8 cellular contexts compared by ENCODE assay signal in the genomic region with DNA sequence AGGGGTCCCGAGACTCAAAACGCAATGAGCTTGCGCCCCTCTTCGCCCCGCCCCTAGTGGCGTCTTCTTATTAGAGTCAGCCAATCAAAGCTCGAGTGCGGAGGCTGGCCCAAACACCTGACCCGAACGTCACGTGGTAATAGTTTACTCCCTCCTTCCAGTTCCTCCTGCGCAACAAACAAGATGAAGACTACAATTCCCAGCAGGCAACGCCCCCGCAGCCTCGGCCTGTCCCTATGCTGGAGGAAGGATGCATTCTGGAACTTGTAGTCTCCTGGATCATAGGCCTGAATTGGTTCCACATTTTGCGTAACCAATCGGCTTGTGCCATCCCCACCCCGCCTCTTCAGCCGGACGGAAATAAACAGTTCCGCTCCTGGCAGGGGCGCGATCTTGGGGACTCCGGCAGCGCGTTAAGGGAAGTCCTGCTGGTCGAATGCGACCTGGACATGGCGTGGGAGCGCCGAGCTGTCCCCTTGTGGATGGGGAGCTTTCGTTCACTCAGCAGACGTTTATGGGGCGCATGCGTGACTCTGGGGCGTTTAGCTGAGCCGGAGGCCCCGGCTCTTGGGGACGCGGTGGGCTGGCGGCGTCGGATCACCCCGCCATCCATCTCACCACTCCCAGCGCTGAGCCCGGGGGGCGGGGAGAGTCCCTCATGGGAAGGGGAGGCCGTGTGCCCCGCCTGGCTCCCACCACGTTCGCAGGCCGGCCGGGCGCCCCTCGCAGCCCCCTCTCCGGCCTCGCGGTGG. TPM values are rescaled to one million over a fixed set of nuclear protein-coding genes. Genes with fewer than 3 reads are reported as not detected.
A peak's percentile ranks its signal among the peaks of the same experiment; 100 is the strongest.
DNase-seq lines count a peak whose midpoint lies in the region; ATAC-seq and TF ChIP-seq lines count a peak whose summit lies in the region.

TSS of gene WBP2 (minus strand) at position 26 of the 752 bp plus-strand sequence. CDS start 38 bp downstream, outside the sequence.

- H3K27ac Mint-ChIP-seq in CD4-positive, alpha-beta memory T cell: peak within 1 kb of the TSS in 5 of 7 donors; percentile 92 to 95 (median 94)

- peaks cover 20 to 50% (median 26%) of the 10 kb centered on the region in 4 donors for H3K4me1 Mint-ChIP-seq in CD4-positive, alpha-beta memory T cell

- peaks cover 4 to 14% of the 10 kb centered on the region in 2 donors for H3K36me3 Mint-ChIP-seq in CD4-positive, alpha-beta memory T cell

- peak within 1 kb of the TSS; percentile 60 to 67 for H3K4me3 ChIP-seq in CD4-positive, alpha-beta memory T cell (ENCODE audit: low read length in 2 of 2)
- peak within 1 kb of the TSS; percentile 74 to 100 (median 94) for H3K4me3 ChIP-seq in dorsolateral prefrontal cortex
- peak within 1 kb of the TSS; percentile 83 to 89 (median 87) for H3K4me3 ChIP-seq in liver (ENCODE audit: low read depth in 1 of 3, low read length in 3 of 3)

- H3K9ac ChIP-seq in liver (ENCODE audit: low read depth in 1 of 2, low read length in 2 of 2): peak within 1 kb of the TSS; percentile 93 to 100

- H3K4me3 Mint-ChIP-seq in CD4-positive, alpha-beta memory T cell: peak within 1 kb of the TSS in 6 of 8 donors; percentile 83 to 92 (median 88)

- ATAC-seq in GM19438 (IDR thresholded peaks at IDR 0.05; ENCODE audit: low read depth, unreplicated experiment) (peak; percentile 82), HG03575 (IDR thresholded peaks at IDR 0.05; ENCODE audit: extremely low read depth, insufficient number of reproducible peaks, low FRiP score, unreplicated experiment) (peak; percentile 81)

- peaks cover 11% of the 10 kb centered on the region for H3K36me3 ChIP-seq in CD4-positive, alpha-beta memory T cell (ENCODE audit: insufficient read depth, low read length)
- H3K36me3 ChIP-seq in liver (ENCODE audit: control insufficient read depth in 4 of 4, insufficient read depth in 3 of 4, low read depth in 1 of 4, low read length in 3 of 4): peaks cover 0 to 8% (median 3%) of the 10 kb centered on the region in 4 donors

- under 1% methylated on average over 58 of the region's 58 CpGs for WGBS in liver

- H3K27me3 ChIP-seq in CD4-positive, alpha-beta memory T cell (ENCODE audit: insufficient read depth, low read length): no peaks in the 10 kb centered on the region
- H3K27me3 ChIP-seq in dorsolateral prefrontal cortex (no peaks in the 10 kb centered on the region), liver (ENCODE audit: control insufficient read depth in 4 of 4, insufficient read depth in 4 of 4, low read length in 3 of 4) (no peaks in the 10 kb centered on the region)

- TF ChIP-seq CTCF in dorsolateral prefrontal cortex (IDR thresholded peaks at IDR 0.05 in 54 of 56, conservative IDR thresholded peaks at IDR 0.05 in 2 of 56; ENCODE audit: low read depth in 1 of 56, partially characterized antibody in 56 of 56) (peak in 48 of 56 donors; percentile 14 to 69 (median 45)), liver (IDR thresholded peaks at IDR 0.05; ENCODE audit: low read depth, low read length, missing input control) (peak; percentile 32)

- no peak for TF ChIP-seq RAD21 in liver (IDR thresholded peaks at IDR 0.05)

- no peaks in the 10 kb centered on the region for H3K27me3 Mint-ChIP-seq in CD4-positive, alpha-beta memory T cell

- H3K4me1 ChIP-seq in CD4-positive, alpha-beta memory T cell (ENCODE audit: insufficient read depth, low read length): peaks cover 37% of the 10 kb centered on the region
- peaks cover 2 to 35% (median 27%) of the 10 kb centered on the region in 4 donors for H3K4me1 ChIP-seq in liver (ENCODE audit: control insufficient read depth in 4 of 4, insufficient read depth in 4 of 4, low read length in 3 of 4)

- DNase-seq in CD4-positive, alpha-beta memory T cell: peak; percentile 96 to 100 (median 99)
- DNase-seq in NCI-H82 (lab: John Stamatoyannopoulos, UW) (peak; percentile 100), dorsolateral prefrontal cortex (peak; percentile 96 to 100 (median 99))
- DNase-seq in activated CD4-positive, alpha-beta T cell treated with anti-CD3 and anti-CD28 coated beads, Interleukin-2, amount 50 U/mL, for 48 hours: peak; percentile 98
- peak; percentile 99 for DNase-seq in stimulated activated CD4-positive, alpha-beta T cell treated with anti-CD3 and anti-CD28 coated beads, Interleukin-4, amount 100 ng/mL, for 24 hours

- H3K27ac ChIP-seq in CD4-positive, alpha-beta memory T cell (ENCODE audit: low read depth, low read length): peak within 1 kb of the TSS; percentile 80
- H3K27ac ChIP-seq in dorsolateral prefrontal cortex (peak within 1 kb of the TSS; percentile 95 to 100 (median 99)), liver (ENCODE audit: low read depth in 1 of 2, low read length in 2 of 2) (peak within 1 kb of the TSS; percentile 94 to 98)

- intact Hi-C loops in CD4-positive, alpha-beta memory T cell (cut with micrococcal nuclease): loop anchor here (1.0 kb wide), 7 partner anchors 11 to 124 kb away; partner anchors contain the start of genes ACOX1, MRPL38, TEN1 and TRIM65
- intact Hi-C loops in dorsolateral prefrontal cortex (cut with DNase I): loop anchor here (1.0 to 2.0 kb wide), 3 partner anchors 22 to 71 kb away; partner anchors contain the start of genes UNK (in 2 of the 2) and TRIM65 (in 1 of the 2)

- H3K9me3 ChIP-seq in CD4-positive, alpha-beta memory T cell (ENCODE audit: control insufficient read depth in 1 of 2, low read length in 2 of 2): no peaks in the 10 kb centered on the region
- H3K9me3 ChIP-seq in liver (ENCODE audit: control insufficient read depth in 4 of 4, low read length in 3 of 4): no peaks in the 10 kb centered on the region

- CTCF ChIA-PET in CD4-positive, alpha-beta memory T cell (lab: Charles Lee; ENCODE audit: partially characterized antibody): interaction anchor here (0.7 to 14.6 kb wide), 20 partner anchors 10 to 106 kb away, joined by 3 to 266 read pairs (median 6); partner anchors contain the start of genes GALK1, TRIM47, TRIM65 and UNC13D

- POLR2A ChIA-PET in CD4-positive, alpha-beta memory T cell (lab: Charles Lee; ENCODE audit: partially characterized antibody): interaction anchor here (0.7 to 23.4 kb wide), 33 partner anchors 10 to 1233 kb away, joined by 3 to 563 read pairs (median 7); partner anchors contain the start of genes ACOX1, FBF1, GALK1 and MIF4GD

- H3K9me3 Mint-ChIP-seq in CD4-positive, alpha-beta memory T cell: no peaks in the 10 kb centered on the region

TF ChIP-seq in liver, 16 proteins besides CTCF, POLR2A, EP300 and RAD21 (continues in another document):
- TF ChIP-seq, protein P1, sequence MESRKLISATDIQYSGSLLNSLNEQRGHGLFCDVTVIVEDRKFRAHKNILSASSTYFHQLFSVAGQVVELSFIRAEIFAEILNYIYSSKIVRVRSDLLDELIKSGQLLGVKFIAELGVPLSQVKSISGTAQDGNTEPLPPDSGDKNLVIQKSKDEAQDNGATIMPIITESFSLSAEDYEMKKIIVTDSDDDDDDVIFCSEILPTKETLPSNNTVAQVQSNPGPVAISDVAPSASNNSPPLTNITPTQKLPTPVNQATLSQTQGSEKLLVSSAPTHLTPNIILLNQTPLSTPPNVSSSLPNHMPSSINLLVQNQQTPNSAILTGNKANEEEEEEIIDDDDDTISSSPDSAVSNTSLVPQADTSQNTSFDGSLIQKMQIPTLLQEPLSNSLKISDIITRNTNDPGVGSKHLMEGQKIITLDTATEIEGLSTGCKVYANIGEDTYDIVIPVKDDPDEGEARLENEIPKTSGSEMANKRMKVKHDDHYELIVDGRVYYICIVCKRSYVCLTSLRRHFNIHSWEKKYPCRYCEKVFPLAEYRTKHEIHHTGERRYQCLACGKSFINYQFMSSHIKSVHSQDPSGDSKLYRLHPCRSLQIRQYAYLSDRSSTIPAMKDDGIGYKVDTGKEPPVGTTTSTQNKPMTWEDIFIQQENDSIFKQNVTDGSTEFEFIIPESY (IDR thresholded peaks at IDR 0.05): peak; percentile 80
- TF ChIP-seq NR2F2 (IDR thresholded peaks at IDR 0.05) (peak; percentile 78), SP1 (IDR thresholded peaks at IDR 0.05) (peak; percentile 93), REST (IDR thresholded peaks at IDR 0.05) (peak; percentile 81), RXRA (IDR thresholded peaks at IDR 0.05) (peak; percentile 51 to 70), TAF1 (conservative IDR thresholded peaks at IDR 0.05) (peak; percentile 72), YY1 (IDR thresholded peaks at IDR 0.05) (peak; percentile 92), GABPA (IDR thresholded peaks at IDR 0.05 in 1 of 2, conservative IDR thresholded peaks at IDR 0.05 in 1 of 2) (peak in 1 of 2 donors; percentile 88), HNF4A (conservative IDR thresholded peaks at IDR 0.05) (peak; percentile 6 to 37), HNF4G (IDR thresholded peaks at IDR 0.05) (no peak), FOXA2 (IDR thresholded peaks at IDR 0.05) (no peak), EGR1 (IDR thresholded peaks at IDR 0.05; ENCODE audit: low read depth in 2 of 2) (peak; percentile 100)

RNA-seq across cellular contexts. Expression of gene WBP2, which starts in this region (rescaled TPM):
- 100 to 1,000 TPM; 159 to 160 TPM for total RNA-seq in CD4-positive, alpha-beta memory T cell
- polyA plus RNA-seq in CD4-positive, alpha-beta memory T cell: 100 to 1,000 TPM in 1 of 2 donors, 10 to 100 TPM in 1; 80.3 to 127 TPM
- total RNA-seq in dorsolateral prefrontal cortex (100 to 1,000 TPM; 311 to 523 (median 421) TPM), liver (10 to 100 TPM; 29.0 to 32.5 TPM)
- 10 to 100 TPM; 70.7 to 99.4 TPM for polyA plus RNA-seq in liver

Comparison
In these comparisons a context has a peak if more than half of its experiments do, and no peak if none do; other contexts are left out.
1. Peak in every context shown above with its lines: DNase-seq, ATAC-seq, H3K4me3 ChIP-seq and H3K27ac ChIP-seq.
2. RNA of gene WBP2 (total RNA-seq): 311 to 523 TPM in dorsolateral prefrontal cortex and 159 to 160 TPM in CD4-positive, alpha-beta memory T cell; 29.0 to 32.5 TPM in liver; every median in the first group is over 4 times any median in the second.